ENCODE assay signal across 8 cellular contexts in the genomic region with DNA sequence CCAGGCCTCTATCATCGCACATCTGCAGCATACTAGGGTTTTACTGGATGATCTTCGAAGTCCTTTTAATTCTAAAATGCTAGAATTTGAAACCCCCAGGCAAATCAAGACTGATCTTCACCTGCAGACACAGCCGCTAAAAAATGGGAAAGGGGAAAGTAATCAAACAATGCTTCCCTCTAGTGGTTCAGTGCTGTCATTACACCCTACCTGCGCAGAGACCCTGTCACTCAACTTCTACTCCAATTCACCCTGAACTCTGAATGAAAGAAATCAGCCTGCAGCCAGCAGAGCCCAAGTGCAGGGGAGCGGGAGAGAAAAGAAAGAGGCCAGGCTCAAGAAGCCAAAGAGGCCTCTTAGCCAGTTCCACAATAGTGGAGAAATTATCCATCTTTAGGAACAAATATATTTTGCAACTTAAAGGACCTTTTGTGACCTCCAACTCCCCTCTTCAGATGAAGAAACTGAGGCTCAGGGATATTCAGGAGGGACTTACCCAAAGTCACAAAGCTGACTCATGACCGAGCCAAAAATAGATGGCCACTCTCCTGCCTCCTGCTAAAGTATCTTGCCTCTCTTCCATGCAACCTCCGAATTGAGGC. TPM values are rescaled to one million over a fixed set of nuclear protein-coding genes. Genes with fewer than 3 reads are reported as not detected.
DNase-seq lines count a peak whose midpoint lies in the region; ATAC-seq and TF ChIP-seq lines count a peak whose summit lies in the region.

No MANE protein-coding gene starts in this region.

- H3K9me3 ChIP-seq in WERI-Rb-1 (ENCODE audit: severe bottlenecking), result no peaks in the 10 kb centered on the region

- H3K36me3 ChIP-seq in WERI-Rb-1, result peaks cover 42% of the 10 kb centered on the region

- TF ChIP-seq CTCF in WERI-Rb-1 (IDR thresholded peaks at IDR 0.05; ENCODE audit: low read depth, low read length), result peak; percentile 87

- DNase-seq in 8988T (peak; percentile 37), G401 (ENCODE audit: low spot score) (peak; percentile 75), NCI-H146 (lab: John Stamatoyannopoulos, UW) (peak; percentile 42), WERI-Rb-1 (peak; percentile 39), mucosa of gallbladder (ENCODE audit: low spot score) (peak; percentile 14)
- peak; percentile 3 for DNase-seq in effector CD4-positive, alpha-beta T cell

- H3K4me3 ChIP-seq in WERI-Rb-1 (ENCODE audit: low read depth, low read length), result no peak overlapping the region

- no peaks in the 10 kb centered on the region for H3K27me3 ChIP-seq in WERI-Rb-1 (ENCODE audit: insufficient read depth, low read depth, severe bottlenecking)

- no peak overlapping the region for H3K27ac ChIP-seq in WERI-Rb-1

- in situ Hi-C loops in G401 (cut with HindIII; ENCODE audit: low sequenced_read_pairs), result loop anchor here (25.0 kb wide), 1 partner anchor 243 kb away; a partner anchor contains a TSS

- ATAC-seq in HG02642 (IDR thresholded peaks at IDR 0.05; ENCODE audit: poor library complexity, unreplicated experiment) (no peak), GM19324 (IDR thresholded peaks at IDR 0.05; ENCODE audit: low FRiP score, unreplicated experiment) (no peak)

RNA-seq across cellular contexts. Expression of a gene that starts 33.0 kb away (rescaled TPM):
- 28.2 and 111 TPM in 2 replicates for total RNA-seq in G401 (2014; rRNA removed; shearing (Covaris generic))
- 39.7 TPM for total RNA-seq in mucosa of gallbladder

Comparison
In these comparisons a context has a peak if more than half of its experiments do, and no peak if none do; other contexts are left out.
1. DNase-seq: peak in every context shown above with its lines; median percentile 75 in G401; 42 in NCI-H146; 39 in WERI-Rb-1; 37 in 8988T; 14 in mucosa of gallbladder; 3 in effector CD4-positive, alpha-beta T cell.